Comparison of ENCODE assay signal across 23 cellular contexts in the genomic region with DNA sequence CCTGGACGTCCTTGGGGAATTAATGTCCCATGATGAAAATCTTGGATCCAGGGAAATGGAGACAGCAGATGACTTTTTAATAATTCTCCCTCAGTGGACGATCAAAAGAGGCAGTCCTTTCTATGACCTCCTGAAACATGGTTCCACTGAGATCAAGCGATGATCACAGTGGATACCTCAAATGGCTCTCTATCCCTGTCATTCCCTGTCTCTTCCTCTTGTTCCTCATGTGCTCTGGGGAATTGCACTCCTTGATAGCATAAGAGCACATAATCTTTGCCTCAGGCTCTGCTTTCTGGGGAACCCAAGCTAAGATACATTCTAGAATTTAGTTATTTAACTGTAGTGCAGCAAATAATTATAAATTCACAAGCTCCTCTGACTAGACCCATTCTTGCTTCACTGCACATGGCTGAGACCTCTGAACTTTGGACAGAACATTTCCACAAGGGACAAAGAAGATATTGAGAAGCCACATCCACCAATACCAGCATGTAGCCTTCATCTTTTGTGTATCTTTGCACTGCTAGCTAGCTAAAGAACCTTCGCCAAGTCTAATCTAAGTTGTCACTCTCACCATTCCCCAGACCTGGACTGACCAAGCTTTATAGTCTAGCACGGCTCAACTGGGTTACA.
"Had no signal": no experiment of that assay in that cellular context is flagged by ENCODE, and none has a peak within 500 bp of the region (broad histone marks: within the 10 kb centered on the region; RNA-seq: fewer than 3 reads in every experiment).

No MANE protein-coding gene starts in this region.

- H3K4me3 Mint-ChIP-seq: endodermal cell, mesothelial cell of epicardium, natural killer cell, neural crest cell, type B pancreatic cell had no signal

- H3K9me3 Mint-ChIP-seq: endodermal cell, natural killer cell, neural crest cell, type B pancreatic cell had no signal

- H3K4me1 Mint-ChIP-seq: natural killer cell had no signal

- DNase-seq: effector CD4-positive, alpha-beta T cell; endodermal cell; erythroblast; foreskin melanocyte; head of caudate nucleus; hippocampal formation; kidney glomerular epithelial cell; natural killer cell; pancreas; right cardiac atrium; stimulated activated CD4-positive, alpha-beta T cell treated with anti-CD3 and anti-CD28 coated beads, Interleukin-12 subunit alpha, Interleukin-12 subunit beta, amount 100 ng/mL, for 4 hours; stimulated activated CD4-positive, alpha-beta T cell treated with anti-CD3 and anti-CD28 coated beads, Interleukin-2, amount 100 ng/mL, for 48 hours; stimulated activated naive CD4-positive, alpha-beta T cell treated with Interleukin-2 at 50 U/mL for 16 hours; thyroid gland; uterus had no signal

- H3K36me3 Mint-ChIP-seq: mesothelial cell of epicardium, natural killer cell, type B pancreatic cell had no signal

- H3K27me3 Mint-ChIP-seq: progenitor cell of endocrine pancreas, type B pancreatic cell had no signal

- FAIRE-seq: endothelial cell of umbilical vein, islet of Langerhans, pancreas had no signal

- ATAC-seq: natural killer cell, pancreas, right cardiac atrium had no signal

- H3K36me3 ChIP-seq: pancreas, suprapubic skin, thyroid gland, uterus had no signal

- H3K27ac Mint-ChIP-seq: endodermal cell, mesothelial cell of epicardium, natural killer cell, progenitor cell of endocrine pancreas, type B pancreatic cell had no signal

- H3K27me3 ChIP-seq: pancreas, suprapubic skin, thyroid gland, uterus had no signal

- H3K4me3 ChIP-seq: coronary artery, pancreas, suprapubic skin, thyroid gland, uterus had no signal
